25 cellular contexts compared by ENCODE assay signal in genomic region chr15:78390242-78390641, GRCh38. TPM values are rescaled to one million over a fixed set of nuclear protein-coding genes. Genes with fewer than 3 reads are reported as not detected.
"Had no signal": no experiment of that assay in that cellular context is flagged by ENCODE, and none has a peak within 500 bp of the region (broad histone marks: within the 10 kb centered on the region; RNA-seq: fewer than 3 reads in every experiment).

No MANE protein-coding gene starts in this region.

- H3K36me3 Mint-ChIP-seq: activated CD8-positive, alpha-beta memory T cell treated with anti-CD3 and anti-CD28 coated beads, Interleukin-2, amount 10 ng/mL, durations not matched to agents 7 days and 5 days; activated naive CD4-positive, alpha-beta T cell treated with anti-CD3 and anti-CD28 coated beads, Interleukin-2, amount 10 ng/mL, durations not matched to agents 7 days and 5 days; activated naive CD8-positive, alpha-beta T cell treated with anti-CD3 and anti-CD28 coated beads for 36 hours had no signal

- H3K4me3 Mint-ChIP-seq: activated B cell treated with CpG ODN at 0.5 μM for 24 hours; activated CD4-positive, alpha-beta T cell treated with anti-CD3 and anti-CD28 coated beads, Interleukin-2, amount 10 ng/mL, durations not matched to agents 24 days and 14 days; activated CD8-positive, alpha-beta memory T cell treated with anti-CD3 and anti-CD28 coated beads, Interleukin-2, amount 10 ng/mL, durations not matched to agents 7 days and 5 days; activated naive CD4-positive, alpha-beta T cell treated with anti-CD3 and anti-CD28 coated beads, Interleukin-2, amount 10 ng/mL, durations not matched to agents 7 days and 5 days; activated naive CD8-positive, alpha-beta T cell treated with anti-CD3 and anti-CD28 coated beads for 36 hours; activated T-cell treated with anti-CD3 and anti-CD28 coated beads, Interleukin-2, amount 50 U/mL, for 4 hours; T-helper 1 cell treated with Interleukin-12 subunit alpha and Interleukin-12 subunit beta and Interleukin-4 antibody, amounts not matched to agents 30 μg/mL and 1 μg/mL, for 36 hours had no signal

- H3K9me3 Mint-ChIP-seq: activated B cell treated with CpG ODN at 0.5 μM for 24 hours; activated CD4-positive, alpha-beta T cell treated with anti-CD3 and anti-CD28 coated beads, Interleukin-2, amount 10 ng/mL, durations not matched to agents 24 days and 14 days; activated naive CD4-positive, alpha-beta T cell treated with anti-CD3 and anti-CD28 coated beads, Interleukin-2, amount 10 ng/mL, durations not matched to agents 7 days and 5 days; activated naive CD8-positive, alpha-beta T cell treated with anti-CD3 and anti-CD28 coated beads for 36 hours; activated T-cell treated with anti-CD3 and anti-CD28 coated beads, Interleukin-2, amount 50 U/mL, for 4 hours; T-helper 1 cell treated with Interleukin-12 subunit alpha and Interleukin-12 subunit beta and Interleukin-4 antibody, amounts not matched to agents 30 μg/mL and 1 μg/mL, for 36 hours had no signal

- H3K36me3 ChIP-seq: adrenal gland, Peyer's patch had no signal

- H3K4me3 ChIP-seq: adrenal gland, Peyer's patch had no signal

- DNase-seq: activated B cell treated with CpG ODN at 0.5 μM for 24 hours; activated CD4-positive, alpha-beta T cell treated with anti-CD3 and anti-CD28 coated beads for 1 hour; activated CD4-positive, alpha-beta T cell treated with anti-CD3 and anti-CD28 coated beads, Interleukin-2, amount 10 ng/mL, durations not matched to agents 24 days and 14 days; activated CD4-positive, alpha-beta T cell treated with anti-CD3 and anti-CD28 coated beads, Interleukin-2, amount 50 U/mL, for 48 hours; activated CD8-positive, alpha-beta memory T cell treated with anti-CD3 and anti-CD28 coated beads, Interleukin-2, amount 10 ng/mL, durations not matched to agents 7 days and 5 days; activated gamma-delta T cell treated with Interleukin-2 at 50 U/mL for 16 hours; activated naive CD4-positive, alpha-beta T cell treated with anti-CD3 and anti-CD28 coated beads, Interleukin-2, amount 10 ng/mL, durations not matched to agents 7 days and 5 days; activated naive CD8-positive, alpha-beta T cell treated with anti-CD3 and anti-CD28 coated beads for 36 hours; activated T-cell treated with anti-CD3 and anti-CD28 coated beads, Interleukin-2, amount 50 U/mL, for 4 hours; adrenal gland; anterior cingulate cortex; Karpas-422; MM.1S; NCI-H1105 treated with DMSO at 0.1 percent for 48 hours; NCI-H1436 treated with DMSO at 0.1 percent for 48 hours; NCI-H187; NCI-H2081; NCI-H524; Peyer's patch; SHP77; T-helper 9 cell had no signal

- H3K4me1 Mint-ChIP-seq: activated B cell treated with CpG ODN at 0.5 μM for 24 hours; activated CD4-positive, alpha-beta T cell treated with anti-CD3 and anti-CD28 coated beads, Interleukin-2, amount 10 ng/mL, durations not matched to agents 24 days and 14 days; activated CD8-positive, alpha-beta memory T cell treated with anti-CD3 and anti-CD28 coated beads, Interleukin-2, amount 10 ng/mL, durations not matched to agents 7 days and 5 days; activated naive CD4-positive, alpha-beta T cell treated with anti-CD3 and anti-CD28 coated beads, Interleukin-2, amount 10 ng/mL, durations not matched to agents 7 days and 5 days; activated naive CD8-positive, alpha-beta T cell treated with anti-CD3 and anti-CD28 coated beads for 36 hours had no signal

- H3K4me1 ChIP-seq: adrenal gland, Peyer's patch had no signal

- H3K27ac Mint-ChIP-seq: activated B cell treated with CpG ODN at 0.5 μM for 24 hours; activated CD4-positive, alpha-beta T cell treated with anti-CD3 and anti-CD28 coated beads, Interleukin-2, amount 10 ng/mL, durations not matched to agents 24 days and 14 days; activated CD8-positive, alpha-beta memory T cell treated with anti-CD3 and anti-CD28 coated beads, Interleukin-2, amount 10 ng/mL, durations not matched to agents 7 days and 5 days; activated naive CD4-positive, alpha-beta T cell treated with anti-CD3 and anti-CD28 coated beads, Interleukin-2, amount 10 ng/mL, durations not matched to agents 7 days and 5 days; activated naive CD8-positive, alpha-beta T cell treated with anti-CD3 and anti-CD28 coated beads for 36 hours; T-helper 1 cell treated with Interleukin-12 subunit alpha and Interleukin-12 subunit beta and Interleukin-4 antibody, amounts not matched to agents 30 μg/mL and 1 μg/mL, for 36 hours had no signal

- H3K9me3 ChIP-seq: adrenal gland, Peyer's patch had no signal

- H3K27me3 ChIP-seq: Peyer's patch had no signal

- ATAC-seq: activated CD8-positive, alpha-beta memory T cell treated with anti-CD3 and anti-CD28 coated beads, Interleukin-2, amount 10 ng/mL, durations not matched to agents 7 days and 5 days; activated T-cell treated with anti-CD3 and anti-CD28 coated beads, Interleukin-2, amount 50 U/mL, for 4 hours had no signal

- H3K27ac ChIP-seq: adrenal gland, Peyer's patch, RWPE1 had no signal

RNA-seq across cellular contexts. Expression of gene CRABP1, which starts 50.1 kb away (rescaled TPM):
- total RNA-seq: activated B cell treated with CpG ODN at 0.5 μM for 24 hours; activated CD4-positive, alpha-beta T cell treated with anti-CD3 and anti-CD28 coated beads, Interleukin-2, amount 10 ng/mL, durations not matched to agents 24 days and 14 days; activated CD8-positive, alpha-beta memory T cell treated with anti-CD3 and anti-CD28 coated beads, Interleukin-2, amount 10 ng/mL, durations not matched to agents 7 days and 5 days; activated naive CD8-positive, alpha-beta T cell treated with anti-CD3 and anti-CD28 coated beads for 36 hours; activated T-cell treated with anti-CD3 and anti-CD28 coated beads, Interleukin-2, amount 50 U/mL, for 4 hours; cardiac septum; SK-MEL-5 had no signal
